In the genomic region with DNA sequence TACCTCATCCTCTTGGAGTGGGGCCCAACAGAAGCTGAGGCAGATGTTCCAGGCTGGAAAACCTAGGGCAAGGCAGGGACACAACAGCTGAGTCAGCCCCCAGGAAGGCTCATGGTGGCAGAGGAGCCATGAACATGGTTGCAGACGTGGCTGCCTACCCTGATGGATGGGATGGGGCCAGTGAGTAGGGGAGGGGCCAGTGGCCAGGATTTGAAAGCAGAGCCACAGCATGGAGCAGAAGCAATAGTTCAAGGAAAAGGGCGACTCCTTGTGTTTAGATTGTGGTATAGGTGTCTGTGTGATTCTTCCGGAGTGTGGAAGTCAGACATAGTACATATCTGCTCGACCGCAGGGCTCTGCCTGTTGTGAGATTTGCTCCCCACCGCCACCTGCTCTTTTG, we compare ENCODE assay signal across 8 cellular contexts. TPM values are rescaled to one million over a fixed set of nuclear protein-coding genes. Genes with fewer than 3 reads are reported as not detected.
DNase-seq lines count a peak whose midpoint lies in the region; ATAC-seq and TF ChIP-seq lines count a peak whose summit lies in the region.

No MANE protein-coding gene starts in this region.

- H3K9me3 ChIP-seq in body of pancreas, result no peaks in the 10 kb centered on the region

- WGBS in body of pancreas, 2 donors, result 45 to 47% methylated on average over 6 of the region's 6 CpGs

- peaks cover 29 to 33% of the 10 kb centered on the region in 2 donors for H3K4me1 Mint-ChIP-seq in natural killer cell

- no peaks in the 10 kb centered on the region for H3K36me3 Mint-ChIP-seq in natural killer cell

- no peak for TF ChIP-seq POLR2A in body of pancreas (IDR thresholded peaks at IDR 0.05)

- no peak overlapping the region for H3K27ac ChIP-seq in body of pancreas

- H3K27ac Mint-ChIP-seq in natural killer cell, result no peak overlapping the region

- no peaks in the 10 kb centered on the region for H3K27me3 ChIP-seq in body of pancreas

- ATAC-seq in body of pancreas, result peak; percentile 86
- peak; percentile 21 to 58 (median 48) for ATAC-seq in natural killer cell
- no peak for ATAC-seq in HG03139 (IDR thresholded peaks at IDR 0.05; ENCODE audit: unreplicated experiment)
- ATAC-seq in GM21576 (IDR thresholded peaks at IDR 0.05; ENCODE audit: unreplicated experiment), result no peak

- H3K9me3 Mint-ChIP-seq in natural killer cell, result no peaks in the 10 kb centered on the region

- H3K4me1 ChIP-seq in body of pancreas, result no peaks in the 10 kb centered on the region

- H3K4me3 ChIP-seq in GM12864 (ENCODE audit: low read depth, low read length) (no peak overlapping the region), body of pancreas (no peak overlapping the region)

- intact Hi-C loops in body of pancreas (cut with DNase I), result no loop called here
- intact Hi-C loops in natural killer cell (cut with micrococcal nuclease), result no loop called here

- H3K27me3 Mint-ChIP-seq in natural killer cell (ENCODE audit: low read depth in 2 of 2), result no peaks in the 10 kb centered on the region

- TF ChIP-seq CTCF in GM12864 (IDR thresholded peaks at IDR 0.05; ENCODE audit: low read depth, low read length, missing control alignments) (peak; percentile 39), body of pancreas (IDR thresholded peaks at IDR 0.05) (peak; percentile 29 to 77 (median 58)), natural killer cell (IDR thresholded peaks at IDR 0.05) (no peak)

- H3K4me3 Mint-ChIP-seq in natural killer cell, result no peak overlapping the region

- no peak for DNase-seq in GM12864 (ENCODE audit: low read depth)
- DNase-seq in NCI-H226, result peak; percentile 20
- DNase-seq in body of pancreas, result peak; percentile 38 to 62 (median 50)
- DNase-seq in natural killer cell, result no peak
- no peak for DNase-seq in activated CD8-positive, alpha-beta memory T cell treated with anti-CD3 and anti-CD28 coated beads for 24 hours
- no peak for DNase-seq in amygdala (lab: John Stamatoyannopoulos, UW)

- no peaks in the 10 kb centered on the region for H3K36me3 ChIP-seq in body of pancreas (replicated peaks in 1 of 2; ENCODE audit: insufficient read depth in 1 of 2, low read depth in 2 of 2)

RNA-seq across cellular contexts. Expression of a gene that starts 24.2 kb away (rescaled TPM):
- total RNA-seq in body of pancreas, result 10 to 100 TPM in 1 of 2 donors, 1 to 10 TPM in 1; 9.9 to 10.5 TPM
- total RNA-seq in natural killer cell, result 10 to 100 TPM; 13.0 to 32.4 (median 21.7) TPM

Comparison
In these comparisons a context has a peak if more than half of its experiments do, and no peak if none do; other contexts are left out.
1. DNase-seq: peak in NCI-H226 (single experiment) and body of pancreas (4 of 4); none in GM12864 (single experiment), natural killer cell (single experiment), activated CD8-positive, alpha-beta memory T cell treated with anti-CD3 and anti-CD28 coated beads for 24 hours (single experiment) and amygdala (0 of 56).
2. ATAC-seq: peak in body of pancreas (single experiment) and natural killer cell (3 of 3); none in HG03139 (single experiment) and GM21576 (single experiment).